40 cellular contexts compared by ENCODE assay signal in the genomic region with DNA sequence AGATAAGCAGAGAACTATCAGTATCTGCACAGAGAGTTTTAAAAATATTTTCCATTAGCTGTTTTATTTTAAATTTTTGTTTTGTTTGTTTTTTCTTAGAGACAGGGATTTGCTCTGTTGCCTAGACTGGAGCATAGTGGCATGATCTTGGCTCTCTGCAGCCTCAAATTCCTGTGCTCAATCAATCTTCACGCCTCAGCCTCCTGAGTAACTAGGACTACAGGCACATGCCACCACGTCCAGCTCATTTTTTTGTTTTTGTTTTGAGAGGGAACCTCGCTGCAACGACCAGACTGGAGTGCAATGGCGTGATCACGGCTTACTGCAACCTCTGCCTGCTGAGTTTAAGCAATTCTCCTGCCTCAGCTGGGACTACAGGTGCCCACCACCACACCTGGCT.
"Had no signal": no experiment of that assay in that cellular context is flagged by ENCODE, and none has a peak within 500 bp of the region (broad histone marks: within the 10 kb centered on the region; RNA-seq: fewer than 3 reads in every experiment).

No MANE protein-coding gene starts in this region.

- H3K27ac ChIP-seq: ascending aorta, cardiac muscle cell, Peyer's patch, RWPE1, VCaP had no signal

- H3K4me1 ChIP-seq: ascending aorta, Peyer's patch had no signal

- H3K4me3 ChIP-seq: ascending aorta, cardiac muscle cell, Peyer's patch had no signal

- ATAC-seq: activated CD8-positive, alpha-beta memory T cell treated with anti-CD3 and anti-CD28 coated beads, Interleukin-2, amount 10 ng/mL, durations not matched to agents 7 days and 5 days; PC-3; Right ventricle myocardium inferior; SK-N-SH treated with all-trans-retinoic acid at 6 μM for 48 hours had no signal

- H3K9me3 Mint-ChIP-seq: activated B cell treated with CpG ODN at 0.5 μM for 24 hours; activated CD4-positive, alpha-beta memory T cell treated with anti-CD3 and anti-CD28 coated beads, Interleukin-2, amount 10 ng/mL, durations not matched to agents 7 days and 5 days; activated naive CD8-positive, alpha-beta T cell treated with anti-CD3 and anti-CD28 coated beads, Interleukin-2, amount 10 ng/mL, durations not matched to agents 7 days and 5 days had no signal

- H3K36me3 ChIP-seq: ascending aorta, cardiac muscle cell, Peyer's patch had no signal

- H3K27me3 ChIP-seq: ascending aorta, cardiac muscle cell, Peyer's patch had no signal

- H3K4me3 Mint-ChIP-seq: activated B cell treated with CpG ODN at 0.5 μM for 24 hours; activated CD4-positive, alpha-beta memory T cell treated with anti-CD3 and anti-CD28 coated beads, Interleukin-2, amount 10 ng/mL, durations not matched to agents 7 days and 5 days; activated CD8-positive, alpha-beta memory T cell treated with anti-CD3 and anti-CD28 coated beads, Interleukin-2, amount 10 ng/mL, durations not matched to agents 7 days and 5 days; activated naive CD4-positive, alpha-beta T cell treated with anti-CD3 and anti-CD28 coated beads, Interleukin-2, amount 50 U/mL, for 24 hours; activated naive CD8-positive, alpha-beta T cell treated with anti-CD3 and anti-CD28 coated beads, Interleukin-2, amount 10 ng/mL, durations not matched to agents 7 days and 5 days; central memory CD8-positive, alpha-beta T cell had no signal

- H3K27me3 Mint-ChIP-seq: activated B cell treated with CpG ODN at 0.5 μM for 24 hours; activated CD4-positive, alpha-beta memory T cell treated with anti-CD3 and anti-CD28 coated beads, Interleukin-2, amount 10 ng/mL, durations not matched to agents 7 days and 5 days; activated CD8-positive, alpha-beta memory T cell treated with anti-CD3 and anti-CD28 coated beads, Interleukin-2, amount 10 ng/mL, durations not matched to agents 7 days and 5 days; central memory CD8-positive, alpha-beta T cell had no signal

- H3K36me3 Mint-ChIP-seq: activated CD8-positive, alpha-beta memory T cell treated with anti-CD3 and anti-CD28 coated beads, Interleukin-2, amount 10 ng/mL, durations not matched to agents 7 days and 5 days; activated naive CD4-positive, alpha-beta T cell treated with anti-CD3 and anti-CD28 coated beads, Interleukin-2, amount 50 U/mL, for 24 hours; activated naive CD8-positive, alpha-beta T cell treated with anti-CD3 and anti-CD28 coated beads, Interleukin-2, amount 10 ng/mL, durations not matched to agents 7 days and 5 days had no signal

- H3K27ac Mint-ChIP-seq: activated B cell treated with CpG ODN at 0.5 μM for 24 hours; activated CD4-positive, alpha-beta memory T cell treated with anti-CD3 and anti-CD28 coated beads, Interleukin-2, amount 10 ng/mL, durations not matched to agents 7 days and 5 days; activated CD8-positive, alpha-beta memory T cell treated with anti-CD3 and anti-CD28 coated beads, Interleukin-2, amount 10 ng/mL, durations not matched to agents 7 days and 5 days; activated naive CD4-positive, alpha-beta T cell treated with anti-CD3 and anti-CD28 coated beads, Interleukin-2, amount 50 U/mL, for 24 hours; activated naive CD8-positive, alpha-beta T cell treated with anti-CD3 and anti-CD28 coated beads, Interleukin-2, amount 10 ng/mL, durations not matched to agents 7 days and 5 days had no signal

- H3K9me3 ChIP-seq: ascending aorta, Peyer's patch had no signal

- DNase-seq: activated B cell treated with CpG ODN at 0.5 μM for 24 hours; activated CD4-positive, alpha-beta memory T cell treated with anti-CD3 and anti-CD28 coated beads, Interleukin-2, amount 10 ng/mL, durations not matched to agents 7 days and 5 days; activated CD4-positive, alpha-beta T cell treated with anti-CD3 and anti-CD28 coated beads for 4 hours; activated CD4-positive, alpha-beta T cell treated with anti-CD3 and anti-CD28 coated beads, Interleukin-2, amount 50 U/mL, for 1 hour; activated CD4-positive, CD25-positive, alpha-beta regulatory T cell treated with anti-CD3 and anti-CD28 coated beads, Interleukin-2, amount 50 U/mL, for 72 hours; activated CD8-positive, alpha-beta memory T cell treated with anti-CD3 and anti-CD28 coated beads for 24 hours; activated CD8-positive, alpha-beta memory T cell treated with anti-CD3 and anti-CD28 coated beads, Interleukin-2, amount 10 ng/mL, durations not matched to agents 7 days and 5 days; activated CD8-positive, alpha-beta memory T cell treated with anti-CD3 and anti-CD28 coated beads, Interleukin-2, amount 50 U/mL, for 48 hours; activated gamma-delta T cell; activated naive CD4-positive, alpha-beta T cell treated with Interleukin-2 at 50 U/mL for 16 hours; activated naive CD8-positive, alpha-beta T cell treated with anti-CD3 and anti-CD28 coated beads, Interleukin-2, amount 10 ng/mL, durations not matched to agents 7 days and 5 days; activated T-cell treated with anti-CD3 and anti-CD28 coated beads, Interleukin-2, amount 50 U/mL, for 48 hours; amygdala; Kasumi-1; KG1; MM.1S; NCI-H1092; NCI-H1436 treated with DMSO at 0.1 percent for 48 hours; NCI-H187; NCI-H2029 treated with DMSO at 0.1 percent for 48 hours; NCI-H2107; NCI-H2171; NCI-H510A; NCI-H526; NCI-H748 treated with DMSO at 0.1 percent for 48 hours; NK-92 treated with Interleukin-12 subunit alpha and Interleukin-12 subunit beta, amount 100 ng/mL, for 24 hours; PC-3; Peyer's patch; SIG-M5; T-helper 1 cell; T-helper 2 cell; T-helper 9 cell had no signal

- H3K4me1 Mint-ChIP-seq: activated B cell treated with CpG ODN at 0.5 μM for 24 hours; activated CD4-positive, alpha-beta memory T cell treated with anti-CD3 and anti-CD28 coated beads, Interleukin-2, amount 10 ng/mL, durations not matched to agents 7 days and 5 days; activated CD8-positive, alpha-beta memory T cell treated with anti-CD3 and anti-CD28 coated beads, Interleukin-2, amount 10 ng/mL, durations not matched to agents 7 days and 5 days; activated naive CD4-positive, alpha-beta T cell treated with anti-CD3 and anti-CD28 coated beads, Interleukin-2, amount 50 U/mL, for 24 hours; activated naive CD8-positive, alpha-beta T cell treated with anti-CD3 and anti-CD28 coated beads, Interleukin-2, amount 10 ng/mL, durations not matched to agents 7 days and 5 days; central memory CD8-positive, alpha-beta T cell had no signal
